Comparison of ENCODE assay signal across 23 cellular contexts in the genomic region with DNA sequence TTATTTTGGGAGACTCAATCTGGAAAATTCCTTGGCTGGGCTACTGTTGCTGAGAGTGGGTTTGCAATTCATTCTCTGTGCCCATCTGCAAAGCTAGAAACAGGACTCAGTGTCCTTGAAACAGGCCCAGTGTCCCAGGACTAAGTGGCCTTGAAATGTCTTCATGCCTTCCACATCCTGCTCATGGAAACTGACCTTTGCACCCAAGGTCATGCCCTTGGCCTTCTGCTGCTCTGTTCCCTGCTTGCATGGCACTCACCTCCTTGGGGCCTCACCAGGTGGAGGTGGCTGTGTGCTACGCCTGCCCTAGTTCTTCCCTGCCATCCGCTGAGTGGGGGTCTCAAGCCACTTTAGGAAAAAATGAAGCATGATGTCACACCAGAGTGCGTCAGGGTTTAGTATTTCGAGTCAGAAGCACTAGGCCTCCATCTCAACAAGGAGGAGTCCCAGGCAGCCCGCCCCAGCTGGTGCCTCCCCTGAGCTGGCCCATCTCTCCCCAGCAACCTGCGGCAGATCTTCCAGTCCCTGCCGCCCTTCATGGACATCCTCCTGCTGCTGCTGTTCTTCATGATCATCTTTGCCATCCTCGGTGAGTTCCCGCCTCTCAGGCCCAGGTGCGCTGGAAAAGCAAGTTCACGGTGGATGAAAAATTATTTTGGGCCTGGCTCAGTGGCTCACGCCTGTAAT.
"Had no signal": no experiment of that assay in that cellular context is flagged by ENCODE, and none has a peak within 500 bp of the region (broad histone marks: within the 10 kb centered on the region; RNA-seq: fewer than 3 reads in every experiment).

No MANE protein-coding gene starts in this region.

- H3K4me3 ChIP-seq: gastroesophageal sphincter, lower lobe of right lung, neural progenitor cell had no signal

- H3K4me2 ChIP-seq: neural progenitor cell had no signal

- DNase-seq: activated CD4-positive, alpha-beta T cell treated with anti-CD3 and anti-CD28 coated beads for 1 hour; activated CD4-positive, alpha-beta T cell treated with anti-CD3 and anti-CD28 coated beads, Interleukin-2, amount 50 U/mL, for 1 hour; activated CD8-positive, alpha-beta memory T cell treated with anti-CD3 and anti-CD28 coated beads for 24 hours; activated CD8-positive, alpha-beta memory T cell treated with anti-CD3 and anti-CD28 coated beads, Interleukin-2, amount 50 U/mL, for 4 hours; activated naive CD4-positive, alpha-beta T cell; activated T-cell treated with anti-CD3 and anti-CD28 coated beads, Interleukin-2, amount 50 U/mL, for 24 hours; amygdala; cerebellar nuclear complex; cortex of kidney; head of caudate nucleus; left colon; lower lobe of right lung; naive thymus-derived CD8-positive, alpha-beta T cell; retina; stimulated activated CD4-positive, alpha-beta T cell treated with anti-CD3 and anti-CD28 coated beads, Interleukin-12 subunit alpha, Interleukin-12 subunit beta, amount 100 ng/mL, for 4 hours; T-helper 9 cell had no signal

- H3K9me3 ChIP-seq: gastroesophageal sphincter, lower lobe of right lung had no signal

- H3K27me3 ChIP-seq: gastroesophageal sphincter, neural progenitor cell had no signal

- H2AFZ ChIP-seq: neural progenitor cell had no signal

- H3K36me3 ChIP-seq: neural progenitor cell had no signal

- H3K9me3 Mint-ChIP-seq: activated T-cell treated with anti-CD3 and anti-CD28 coated beads, Interleukin-2, amount 50 U/mL, for 24 hours; activated T-helper 2 cell treated with anti-CD3 and anti-CD28 coated beads, Interferon-gamma antibody, Interleukin-2, Interleukin-4, amounts not matched to agents 10 μg/mL and 5 μg/mL and 100 μg/mL, durations not matched to agents 14 hours and 24 hours and 36 hours; naive thymus-derived CD8-positive, alpha-beta T cell; neural progenitor cell; type B pancreatic cell had no signal

- H3K27ac ChIP-seq: epithelial cell of prostate, gastroesophageal sphincter, lower lobe of right lung, neural progenitor cell had no signal

- H3K4me3 Mint-ChIP-seq: activated naive CD8-positive, alpha-beta T cell; activated T-cell treated with anti-CD3 and anti-CD28 coated beads, Interleukin-2, amount 50 U/mL, for 24 hours; naive thymus-derived CD8-positive, alpha-beta T cell; neural progenitor cell; type B pancreatic cell had no signal

- ATAC-seq: gastroesophageal sphincter; lower lobe of right lung; naive thymus-derived CD8-positive, alpha-beta T cell had no signal

- H3K27me3 Mint-ChIP-seq: activated naive CD8-positive, alpha-beta T cell; activated T-cell treated with anti-CD3 and anti-CD28 coated beads, Interleukin-2, amount 50 U/mL, for 24 hours; naive thymus-derived CD8-positive, alpha-beta T cell; progenitor cell of endocrine pancreas; type B pancreatic cell had no signal

- H3K27ac Mint-ChIP-seq: activated naive CD8-positive, alpha-beta T cell; activated T-cell treated with anti-CD3 and anti-CD28 coated beads, Interleukin-2, amount 50 U/mL, for 24 hours; activated T-helper 2 cell treated with anti-CD3 and anti-CD28 coated beads, Interferon-gamma antibody, Interleukin-2, Interleukin-4, amounts not matched to agents 10 μg/mL and 5 μg/mL and 100 μg/mL, durations not matched to agents 14 hours and 24 hours and 36 hours; neural progenitor cell; progenitor cell of endocrine pancreas; type B pancreatic cell had no signal
